Comparison of ENCODE assay signal across 20 cellular contexts in the genomic region with DNA sequence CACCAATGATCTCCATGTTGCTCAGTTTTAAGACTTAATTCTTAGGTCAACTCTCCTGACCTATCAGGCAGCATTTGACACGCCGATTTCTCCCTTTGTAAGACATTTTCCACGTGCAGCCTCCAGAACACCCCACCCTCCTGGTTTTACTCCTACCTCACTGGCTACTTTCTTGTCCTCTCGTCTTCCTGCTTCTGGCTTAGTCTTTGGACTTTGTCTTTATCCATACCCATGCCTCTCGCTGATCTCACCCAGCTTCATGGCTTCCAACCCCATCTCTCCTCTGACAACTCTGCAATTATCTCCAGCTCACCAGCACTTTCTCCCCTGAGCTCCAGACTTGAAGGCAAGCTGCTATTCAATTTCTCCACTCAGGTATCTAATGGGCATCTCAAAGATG.
DNase-seq lines count a peak whose midpoint lies in the region; ATAC-seq and TF ChIP-seq lines count a peak whose summit lies in the region.
"Had no signal": no experiment of that assay in that cellular context is flagged by ENCODE, and none has a peak within 500 bp of the region (broad histone marks: within the 10 kb centered on the region; RNA-seq: fewer than 3 reads in every experiment).

No MANE protein-coding gene starts in this region.

- peak overlapping the region in 3 of 4 donors; percentile 49 to 60 (median 56) for H3K27ac ChIP-seq in body of pancreas
- H3K27ac ChIP-seq in hepatocyte, result peak overlapping the region; percentile 84
- H3K27ac ChIP-seq in mucosa of rectum (ENCODE audit: low read depth in 2 of 2, low read length in 2 of 2), result peak overlapping the region; percentile 57 to 62
- H3K27ac ChIP-seq in mesenchymal stem cell (ENCODE audit: low read length, poor library complexity, severe bottlenecking), result no peak overlapping the region
- H3K27ac ChIP-seq: RWPE1 had no signal

- H3K27ac Mint-ChIP-seq in stimulated activated effector memory CD8-positive, alpha-beta T cell treated with anti-CD3 and anti-CD28 coated beads, Interleukin-12 subunit alpha, Interleukin-12 subunit beta, amount 100 ng/mL, for 72 hours, result no peak overlapping the region
- H3K27ac Mint-ChIP-seq: GM23338, HFFc6 had no signal

- H3K4me1 Mint-ChIP-seq in stimulated activated effector memory CD8-positive, alpha-beta T cell treated with anti-CD3 and anti-CD28 coated beads, Interleukin-12 subunit alpha, Interleukin-12 subunit beta, amount 100 ng/mL, for 72 hours, result no peaks in the 10 kb centered on the region
- H3K4me1 Mint-ChIP-seq: CD4-positive, alpha-beta memory T cell had no signal

- H3K36me3 Mint-ChIP-seq in stimulated activated effector memory CD8-positive, alpha-beta T cell treated with anti-CD3 and anti-CD28 coated beads, Interleukin-12 subunit alpha, Interleukin-12 subunit beta, amount 100 ng/mL, for 72 hours, result no peaks in the 10 kb centered on the region

- TF ChIP-seq CTCF in body of pancreas (IDR thresholded peaks at IDR 0.05), result no peak
- no peak for TF ChIP-seq CTCF in hepatocyte (IDR thresholded peaks at IDR 0.05; ENCODE audit: poor library complexity)

- DNase-seq in body of pancreas (no peak), hepatocyte (ENCODE audit: low spot score) (peak; percentile 48), glomerular visceral epithelial cell (ENCODE audit: extremely low spot score) (no peak), mesenchymal stem cell (no peak)
- no peak for DNase-seq in stimulated activated effector memory CD8-positive, alpha-beta T cell treated with anti-CD3 and anti-CD28 coated beads, Interleukin-12 subunit alpha, Interleukin-12 subunit beta, amount 100 ng/mL, for 72 hours (ENCODE audit: low spot score in 2 of 2)
- DNase-seq: C1 segment of cervical spinal cord; CD4-positive, alpha-beta memory T cell; COR-L47; HFFc6; KBM-7; MG63; NCI-H1105 treated with DMSO at 0.1 percent for 48 hours; NCI-H2029 treated with DMSO at 0.1 percent for 48 hours; NCI-H526 treated with DMSO at 0.1 percent for 48 hours; SHP77 had no signal

- WGBS in body of pancreas, 2 donors, result 92 to 94% methylated on average over 5 of the region's 5 CpGs
- WGBS in hepatocyte (ENCODE audit: low lambda C conversion rate, missing lambda C conversion rate), result 78% methylated on average over 5 of the region's 5 CpGs
- 87% methylated on average over 5 of the region's 5 CpGs for WGBS in mesenchymal stem cell

- H3K4me3 ChIP-seq in body of pancreas (no peak overlapping the region), hepatocyte (no peak overlapping the region), mucosa of rectum (ENCODE audit: low read length in 2 of 2) (no peak overlapping the region), mesenchymal stem cell (ENCODE audit: insufficient read depth in 1 of 2, low read depth in 1 of 2, low read length in 2 of 2) (no peak overlapping the region)
- H3K4me3 ChIP-seq: GM23338, HAP-1, MG63 had no signal

- H2BK15ac ChIP-seq in mesenchymal stem cell (ENCODE audit: low read depth, poor library complexity, severe bottlenecking), result no peak overlapping the region

- H3K9me3 ChIP-seq in body of pancreas (no peaks in the 10 kb centered on the region), hepatocyte (ENCODE audit: low read depth) (no peaks in the 10 kb centered on the region), mucosa of rectum (ENCODE audit: control insufficient read depth in 2 of 2, low read length in 2 of 2) (no peaks in the 10 kb centered on the region), mesenchymal stem cell (ENCODE audit: control insufficient read depth, low read length) (no peaks in the 10 kb centered on the region)
- H3K9me3 ChIP-seq: HAP-1, MG63 had no signal

- TF ChIP-seq POLR2A in body of pancreas (IDR thresholded peaks at IDR 0.05), result no peak

- H3K79me2 ChIP-seq in hepatocyte, result peaks cover 9% of the 10 kb centered on the region

- H3K4me2 ChIP-seq in hepatocyte (peak overlapping the region; percentile 5), mesenchymal stem cell (ENCODE audit: low read length, poor library complexity, severe bottlenecking) (no peak overlapping the region)
- H3K4me2 ChIP-seq: GM23338 had no signal

- H2AK5ac ChIP-seq in mesenchymal stem cell (ENCODE audit: low read length, severe bottlenecking), result no peak overlapping the region

- H3K9ac ChIP-seq in mucosa of rectum (ENCODE audit: low read depth in 1 of 2, low read length in 2 of 2) (no peak overlapping the region), mesenchymal stem cell (ENCODE audit: low read length) (no peak overlapping the region)

- H3K9me3 Mint-ChIP-seq in stimulated activated effector memory CD8-positive, alpha-beta T cell treated with anti-CD3 and anti-CD28 coated beads, Interleukin-12 subunit alpha, Interleukin-12 subunit beta, amount 100 ng/mL, for 72 hours, result no peaks in the 10 kb centered on the region
- H3K9me3 Mint-ChIP-seq: CD4-positive, alpha-beta memory T cell; GM23338; HFFc6 had no signal

- H3K4ac ChIP-seq in mesenchymal stem cell (ENCODE audit: low read depth in 1 of 2, low read length in 2 of 2), result no peak overlapping the region

- H2BK5ac ChIP-seq in mesenchymal stem cell (ENCODE audit: low read depth, low read length, poor library complexity, severe bottlenecking), result no peak overlapping the region

- H4K8ac ChIP-seq in mesenchymal stem cell (ENCODE audit: low read length), result no peak overlapping the region

- H3K23ac ChIP-seq in mesenchymal stem cell (ENCODE audit: low read length in 2 of 2), result no peak overlapping the region

- H3K4me1 ChIP-seq in body of pancreas (peaks cover 66% of the 10 kb centered on the region), hepatocyte (ENCODE audit: insufficient read depth) (peaks cover 61% of the 10 kb centered on the region), mucosa of rectum (ENCODE audit: control insufficient read depth in 2 of 2, insufficient read depth in 2 of 2, low read length in 2 of 2) (peaks cover 17 to 38% of the 10 kb centered on the region in 2 donors), mesenchymal stem cell (ENCODE audit: control insufficient read depth, insufficient read depth, low read depth, low read length) (no peaks in the 10 kb centered on the region)
- H3K4me1 ChIP-seq: HAP-1 had no signal

- H3K36me3 ChIP-seq in body of pancreas (replicated peaks in 1 of 2; ENCODE audit: insufficient read depth in 1 of 2, low read depth in 2 of 2) (no peaks in the 10 kb centered on the region), hepatocyte (replicated peaks; ENCODE audit: insufficient read depth, low read depth) (no peaks in the 10 kb centered on the region), mucosa of rectum (ENCODE audit: control insufficient read depth in 2 of 2, insufficient read depth in 2 of 2, low read length in 2 of 2) (no peaks in the 10 kb centered on the region), mesenchymal stem cell (ENCODE audit: control insufficient read depth in 1 of 2, insufficient read depth in 2 of 2, low read depth in 1 of 2, low read length in 2 of 2) (no peaks in the 10 kb centered on the region)
- H3K36me3 ChIP-seq: HAP-1, MG63 had no signal

- H3K27me3 ChIP-seq in body of pancreas, result no peaks in the 10 kb centered on the region
- no peaks in the 10 kb centered on the region for H3K27me3 ChIP-seq in hepatocyte
- H3K27me3 ChIP-seq in mucosa of rectum (ENCODE audit: control insufficient read depth in 2 of 2, insufficient read depth in 2 of 2, low read length in 2 of 2), result no peaks in the 10 kb centered on the region
- H3K27me3 ChIP-seq in mesenchymal stem cell (ENCODE audit: control insufficient read depth in 1 of 2, insufficient read depth in 1 of 2, low read length in 2 of 2), result peaks cover 0 to 7% of the 10 kb centered on the region in 2 experiments
- H3K27me3 ChIP-seq: MG63 had no signal

- ATAC-seq in body of pancreas, result no peak
- ATAC-seq in stimulated activated effector memory CD8-positive, alpha-beta T cell treated with anti-CD3 and anti-CD28 coated beads, Interleukin-12 subunit alpha, Interleukin-12 subunit beta, amount 100 ng/mL, for 72 hours, result no peak
- ATAC-seq in HG02981 (IDR thresholded peaks at IDR 0.05; ENCODE audit: unreplicated experiment), result no peak
- ATAC-seq: GM23338 had no signal

- H3K79me1 ChIP-seq in mesenchymal stem cell (replicated peaks; ENCODE audit: low read length, poor library complexity, severe bottlenecking), result no peaks in the 10 kb centered on the region

- no peak overlapping the region for H4K91ac ChIP-seq in mesenchymal stem cell (ENCODE audit: low read length)

- peak overlapping the region in 1 of 2 experiments; percentile 12 for H3K14ac ChIP-seq in mesenchymal stem cell (ENCODE audit: low read length in 2 of 2)

- no peaks in the 10 kb centered on the region for H4K20me1 ChIP-seq in hepatocyte (ENCODE audit: insufficient read depth, poor library complexity, severe bottlenecking)

- H2AFZ ChIP-seq in hepatocyte (no peak overlapping the region), mesenchymal stem cell (ENCODE audit: low read depth, low read length) (no peak overlapping the region)
- H2AFZ ChIP-seq: GM23338 had no signal

- H2BK12ac ChIP-seq in mesenchymal stem cell (ENCODE audit: low read length in 2 of 2), result no peak overlapping the region

- intact Hi-C loops in body of pancreas (cut with DNase I), result loop anchor here (10.0 kb wide), 1 partner anchor 46 kb away; no protein-coding TSS in a partner anchor

- H3K4me3 Mint-ChIP-seq in stimulated activated effector memory CD8-positive, alpha-beta T cell treated with anti-CD3 and anti-CD28 coated beads, Interleukin-12 subunit alpha, Interleukin-12 subunit beta, amount 100 ng/mL, for 72 hours, result no peak overlapping the region
- H3K4me3 Mint-ChIP-seq: CD4-positive, alpha-beta memory T cell; GM23338; HFFc6 had no signal

- H3K9me2 ChIP-seq in hepatocyte (replicated peaks; ENCODE audit: insufficient read depth), result no peaks in the 10 kb centered on the region

- H3K18ac ChIP-seq in mesenchymal stem cell (ENCODE audit: low read depth in 1 of 2, low read length in 2 of 2), result no peak overlapping the region

- H2BK120ac ChIP-seq in mesenchymal stem cell (ENCODE audit: low read depth, low read length), result no peak overlapping the region
